29 cellular contexts compared by ENCODE assay signal in genomic region chr1:110915804-110916203, GRCh38. TPM values are rescaled to one million over a fixed set of nuclear protein-coding genes. Genes with fewer than 3 reads are reported as not detected.
"Had no signal": no experiment of that assay in that cellular context is flagged by ENCODE, and none has a peak within 500 bp of the region (broad histone marks: within the 10 kb centered on the region; RNA-seq: fewer than 3 reads in every experiment).

No MANE protein-coding gene starts in this region.

- H3K27ac Mint-ChIP-seq: activated B cell treated with CpG ODN at 0.5 μM for 24 hours, brain had no signal

- H3K4me3 ChIP-seq: cardiac muscle cell had no signal

- H3K4me1 Mint-ChIP-seq: brain had no signal

- DNase-seq: activated B cell treated with CpG ODN at 0.5 μM for 24 hours; activated CD4-positive, alpha-beta T cell treated with anti-CD3 and anti-CD28 coated beads for 1 hour; activated CD4-positive, alpha-beta T cell treated with anti-CD3 and anti-CD28 coated beads, Interleukin-2, amount 10 ng/mL, durations not matched to agents 24 days and 14 days; activated CD4-positive, alpha-beta T cell treated with anti-CD3 and anti-CD28 coated beads, Interleukin-2, amount 50 U/mL, for 48 hours; activated naive CD4-positive, alpha-beta T cell treated with anti-CD3 and anti-CD28 coated beads, Interleukin-2, amount 50 U/mL, for 16 hours; activated T-cell treated with anti-CD3 and anti-CD28 coated beads for 4 hours; activated T-cell treated with anti-CD3 and anti-CD28 coated beads, Interleukin-2, amount 50 U/mL, for 72 hours; amniotic stem cell; cerebellar nuclear complex; IMR-90; KG1; NCI-H1092; NCI-H1417; NCI-H2029; NCI-H2107; NCI-H2171 treated with DMSO at 0.1 percent for 48 hours; NCI-H226; NCI-H526; NCI-H774; PC-3; SW 1271; T1000 had no signal

- H3K36me3 Mint-ChIP-seq: brain had no signal

- H3K27me3 Mint-ChIP-seq: activated B cell treated with CpG ODN at 0.5 μM for 24 hours had no signal

- H3K27me3 ChIP-seq: cardiac muscle cell had no signal

- H3K9me3 Mint-ChIP-seq: activated B cell treated with CpG ODN at 0.5 μM for 24 hours had no signal

- H3K36me3 ChIP-seq: cardiac muscle cell had no signal

- H3K27ac ChIP-seq: cardiac muscle cell, SK-N-MC had no signal

- H3K4me3 Mint-ChIP-seq: activated B cell treated with CpG ODN at 0.5 μM for 24 hours, brain had no signal

RNA-seq across cellular contexts. Expression of gene CD53, which starts 42.9 kb away (rescaled TPM):
- total RNA-seq: astrocyte, cardiac muscle cell, IMR-90, LHCN-M2, NCI-H460, PC-3, RPMI7951 had no signal
